ENCODE assay signal across 20 cellular contexts in the genomic region with DNA sequence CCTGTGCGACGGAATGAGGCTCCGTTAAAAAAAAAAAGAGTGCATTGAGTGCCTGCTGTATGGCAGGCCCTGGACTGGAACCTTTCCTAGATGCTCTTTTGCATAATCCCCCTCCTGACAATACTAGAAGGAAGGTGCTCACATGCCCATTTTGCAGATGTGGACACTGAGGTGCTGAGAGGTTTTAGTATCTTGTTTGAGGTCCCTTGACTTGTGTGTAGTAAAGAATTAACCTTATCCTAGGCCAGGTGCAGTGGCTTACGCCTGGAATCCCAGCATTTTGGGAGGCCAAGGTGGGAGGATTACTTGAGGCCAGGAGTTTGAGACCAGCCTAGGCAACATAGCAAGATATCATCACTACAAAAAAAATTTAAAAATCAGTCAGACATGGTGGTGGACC. TPM values are rescaled to one million over a fixed set of nuclear protein-coding genes. Genes with fewer than 3 reads are reported as not detected.
DNase-seq lines count a peak whose midpoint lies in the region; ATAC-seq, FAIRE-seq and TF ChIP-seq lines count a peak whose summit lies in the region.
"Had no signal": no experiment of that assay in that cellular context is flagged by ENCODE, and none has a peak within 500 bp of the region (broad histone marks: within the 10 kb centered on the region; RNA-seq: fewer than 3 reads in every experiment).

No MANE protein-coding gene starts in this region.

- TF ChIP-seq RAD21 in HepG2 (CRISPR knock-in tag; IDR thresholded peaks at IDR 0.05) (no peak), K562 (CRISPR knock-in tag; conservative IDR thresholded peaks at IDR 0.05 in 1 of 2, IDR thresholded peaks at IDR 0.05 in 1 of 2) (no peak)

- no peak overlapping the region for H3K23ac ChIP-seq in neuronal stem cell (ENCODE audit: low read depth, low read length, poor library complexity)

- H3K4me2 ChIP-seq in HepG2 (ENCODE audit: low read depth, low read length) (no peak overlapping the region), K562 (ENCODE audit: insufficient read depth, low read length) (no peak overlapping the region), neuronal stem cell (ENCODE audit: insufficient read depth, low read length, poor library complexity, severe bottlenecking) (no peak overlapping the region)
- H3K4me2 ChIP-seq: GM23338 had no signal

- no peak overlapping the region for H4K91ac ChIP-seq in neuronal stem cell (ENCODE audit: low read depth, low read length, poor library complexity)

- peaks cover 2% of the 10 kb centered on the region for H3K9me1 ChIP-seq in K562 (ENCODE audit: control insufficient read depth, insufficient read depth, low read length)

- no peak overlapping the region for H2BK5ac ChIP-seq in neuronal stem cell (ENCODE audit: low read length)

- no peaks in the 10 kb centered on the region for H3K79me1 ChIP-seq in neuronal stem cell (ENCODE audit: low read depth, low read length)

- no peak overlapping the region for H2BK12ac ChIP-seq in neuronal stem cell (ENCODE audit: low read length)

- no peaks in the 10 kb centered on the region for H3K4me1 ChIP-seq in HepG2 (ENCODE audit: insufficient read depth, low read length)
- no peaks in the 10 kb centered on the region for H3K4me1 ChIP-seq in right lobe of liver
- H3K4me1 ChIP-seq in K562 (replicated peaks in 1 of 2; ENCODE audit: control insufficient read depth in 2 of 2, insufficient read depth in 2 of 2, low read length in 2 of 2) = peaks cover 4 to 25% of the 10 kb centered on the region in 2 experiments; a peak in 4 of 5 replicates
- peaks cover 0 to 1% of the 10 kb centered on the region in 2 donors for H3K4me1 ChIP-seq in neuronal stem cell (ENCODE audit: control insufficient read depth in 2 of 2, insufficient read depth in 1 of 2, low read depth in 1 of 2, low read length in 2 of 2)
- H3K4me1 ChIP-seq in BE2C = no peaks in the 10 kb centered on the region

- H3K79me2 ChIP-seq in HepG2 (ENCODE audit: insufficient read depth, low read length) (no peaks in the 10 kb centered on the region), K562 (ENCODE audit: control insufficient read depth, insufficient read depth, low read length) (no peaks in the 10 kb centered on the region)

- no peaks in the 10 kb centered on the region for H3K36me3 ChIP-seq in HepG2 (replicated peaks in 1 of 2; ENCODE audit: control insufficient read depth in 1 of 2, insufficient read depth in 2 of 2, low read length in 2 of 2)
- H3K36me3 ChIP-seq in right lobe of liver = no peaks in the 10 kb centered on the region
- H3K36me3 ChIP-seq in K562 (ENCODE audit: control insufficient read depth, insufficient read depth, low read length) = no peaks in the 10 kb centered on the region
- no peaks in the 10 kb centered on the region for H3K36me3 ChIP-seq in neuronal stem cell (replicated peaks in 1 of 2; ENCODE audit: control insufficient read depth in 2 of 2, insufficient read depth in 2 of 2, low read length in 2 of 2)
- no peaks in the 10 kb centered on the region for H3K36me3 ChIP-seq in BE2C

- no peak for TF ChIP-seq EP300 in HepG2 (IDR thresholded peaks at IDR 0.05; ENCODE audit: low read depth in 2 of 2, low read length in 2 of 2)
- no peak for TF ChIP-seq EP300 in HepG2 (CRISPR knock-in tag; IDR thresholded peaks at IDR 0.05; ENCODE audit: borderline replicate concordance)
- no peak for TF ChIP-seq EP300 in K562 (IDR thresholded peaks at IDR 0.05; ENCODE audit: low read length)

- FAIRE-seq in HepG2 (lab: Jason Lieb, UNC) = no peak
- FAIRE-seq in K562 (lab: Jason Lieb, UNC) = no peak
- FAIRE-seq: A204.1, GM12891, GM19239 had no signal

- in situ Hi-C loops in HepG2 (cut with HindIII; ENCODE audit: extremely low pct_ligation_motif_present, low pct_unique_long_range_greater_than_20kb) (no loop called here), K562 (cut with MboI) (no loop called here)

- peak overlapping the region; percentile 19 for H3K18ac ChIP-seq in neuronal stem cell (ENCODE audit: low read length)

- ATAC-seq in HepG2 (no peak), right lobe of liver (no peak), K562 (no peak), GM18868 (IDR thresholded peaks at IDR 0.05; ENCODE audit: unreplicated experiment) (no peak)

- peaks cover 0 to 2% of the 10 kb centered on the region in 2 experiments; a peak in 1 of 5 replicates for H3K27me3 ChIP-seq in HepG2 (ENCODE audit: control insufficient read depth in 1 of 2, insufficient read depth in 2 of 2, low read length in 2 of 2)
- no peaks in the 10 kb centered on the region for H3K27me3 ChIP-seq in right lobe of liver
- H3K27me3 ChIP-seq in K562 (ENCODE audit: control insufficient read depth in 2 of 2, insufficient read depth in 2 of 2, low read length in 2 of 2) = peaks cover 11 to 22% of the 10 kb centered on the region in 2 experiments; a peak in 4 of 5 replicates
- H3K27me3 ChIP-seq in neuronal stem cell (ENCODE audit: control insufficient read depth in 3 of 3, insufficient read depth in 3 of 3, low read depth in 1 of 3, low read length in 3 of 3) = no peaks in the 10 kb centered on the region
- no peaks in the 10 kb centered on the region for H3K27me3 ChIP-seq in BE2C

- intact Hi-C loops in HepG2 (cut with micrococcal nuclease; ENCODE audit: unreplicated experiment) = no loop called here
- intact Hi-C loops in right lobe of liver (cut with DNase I) = no loop called here
- intact Hi-C loops in K562 (cut with micrococcal nuclease) = no loop called here

- H3K4ac ChIP-seq in neuronal stem cell (ENCODE audit: low read length) = no peak overlapping the region

- no peak overlapping the region for H3K14ac ChIP-seq in neuronal stem cell (ENCODE audit: low read length)

- no peaks in the 10 kb centered on the region for H3K9me3 ChIP-seq in HepG2 (ENCODE audit: low read length)
- no peaks in the 10 kb centered on the region for H3K9me3 ChIP-seq in right lobe of liver
- H3K9me3 ChIP-seq in K562 (replicated peaks; ENCODE audit: control insufficient read depth, insufficient read depth, low read depth, low read length) = no peaks in the 10 kb centered on the region
- no peaks in the 10 kb centered on the region for H3K9me3 ChIP-seq in neuronal stem cell (replicated peaks in 1 of 2; ENCODE audit: control insufficient read depth in 2 of 2, insufficient read depth in 1 of 2, low read depth in 1 of 2, low read length in 2 of 2)
- no peaks in the 10 kb centered on the region for H3K9me3 ChIP-seq in BE2C

- H3K27ac ChIP-seq in HepG2 (ENCODE audit: extremely low read length, insufficient read depth, low read length) = no peak overlapping the region
- H3K27ac ChIP-seq in right lobe of liver = no peak overlapping the region
- H3K27ac ChIP-seq in K562 (ENCODE audit: extremely low read depth, low read depth, low read length) = no peak overlapping the region
- no peak overlapping the region for H3K27ac ChIP-seq in neuronal stem cell (replicated peaks; ENCODE audit: low read length)
- H3K27ac ChIP-seq: 22Rv1 had no signal

- no peak for TF ChIP-seq POLR2A in HepG2 (IDR thresholded peaks at IDR 0.05; ENCODE audit: insufficient read depth in 1 of 2, low read depth in 2 of 2, low read length in 2 of 2)
- no peak for TF ChIP-seq POLR2A in right lobe of liver (IDR thresholded peaks at IDR 0.05)
- no peak for TF ChIP-seq POLR2A in K562 (conservative IDR thresholded peaks at IDR 0.05)

- no peak for DNase-seq in HepG2 (ENCODE audit: low spot score)
- no peak for DNase-seq in right lobe of liver
- no peak for DNase-seq in K562 (ENCODE audit: extremely low read depth in 1 of 4, low spot score in 3 of 4)
- no peak for DNase-seq in neuronal stem cell (ENCODE audit: low spot score)
- DNase-seq in SHP77 (lab: John Stamatoyannopoulos, UW) = no peak
- DNase-seq in BE2C = no peak
- DNase-seq in stimulated activated CD4-positive, alpha-beta T cell treated with anti-CD3 and anti-CD28 coated beads, Interleukin-4, amount 100 ng/mL, for 24 hours = no peak
- DNase-seq: AML-193; C1 segment of cervical spinal cord; CD4-positive, alpha-beta memory T cell; COR-L47; DMS79 treated with DMSO at 0.1 percent for 48 hours; GF-D8 had no signal

- no peak overlapping the region for H4K8ac ChIP-seq in neuronal stem cell (ENCODE audit: low read depth, low read length)

- CTCF ChIA-PET in HepG2 (lab: Yijun Ruan, JAX; ENCODE audit: low intra/inter-chr PET ratio, low total read pairs) = no interaction called here
- CTCF ChIA-PET in K562 (lab: Yijun Ruan, JAX; ENCODE audit: low intra/inter-chr PET ratio) = no interaction called here

- H4K20me1 ChIP-seq in HepG2 (ENCODE audit: insufficient read depth, low read length) = no peaks in the 10 kb centered on the region
- H4K20me1 ChIP-seq in K562 (replicated peaks; ENCODE audit: control insufficient read depth, insufficient read depth, low read length) = 0 out of 2 replicates have a peak, but pooled peaks cover 5% of the 10 kb centered on the region

- H2AK5ac ChIP-seq in neuronal stem cell (ENCODE audit: low read depth, low read length) = no peak overlapping the region

- BruUV-seq in HepG2 (replicated peaks; lab: Mats Ljungman, UMichigan) (no TSS peak), K562 (replicated peaks; lab: Mats Ljungman, UMichigan) (no TSS peak)

- H3K4me3 ChIP-seq in HepG2 (replicated peaks in 1 of 3; ENCODE audit: insufficient read depth in 1 of 3, low read depth in 2 of 3, low read length in 3 of 3) (no peak overlapping the region), right lobe of liver (no peak overlapping the region), K562 (no peak overlapping the region), neuronal stem cell (ENCODE audit: low read length in 2 of 2) (no peak overlapping the region), BE2C (ENCODE audit: low read depth, low read length) (no peak overlapping the region)
- H3K4me3 ChIP-seq: GM23338 had no signal

- H2BK15ac ChIP-seq in neuronal stem cell (ENCODE audit: low read length) = no peak overlapping the region

- WGBS in HepG2 (ENCODE audit: low lambda C conversion rate) = 67% methylated on average over 4 of the region's 4 CpGs
- WGBS in right lobe of liver (ENCODE audit: insufficient coverage, low coverage, low lambda C conversion rate, missing lambda C conversion rate) = 93% methylated on average over 4 of the region's 4 CpGs
- WGBS in K562 (ENCODE audit: insufficient coverage, low coverage, missing lambda C conversion rate) = 38% methylated on average over 4 of the region's 4 CpGs
- no CpG with 5 or more reads among the region's 4 CpGs for WGBS in neuronal stem cell (ENCODE audit: extremely low coverage in 2 of 2, insufficient read length in 2 of 2, insufficient replicate concordance in 1 of 2), 2 donors

- no peak for TF ChIP-seq CTCF in HepG2 (CRISPR knock-in tag; IDR thresholded peaks at IDR 0.05)
- no peak for TF ChIP-seq CTCF in right lobe of liver (IDR thresholded peaks at IDR 0.05)
- TF ChIP-seq CTCF in K562 (IDR thresholded peaks at IDR 0.05 in 2 of 3, conservative IDR thresholded peaks at IDR 0.05 in 1 of 3; ENCODE audit: insufficient read depth in 2 of 3, low read depth in 1 of 3, low read length in 3 of 3) = no peak
- TF ChIP-seq CTCF in BE2C (IDR thresholded peaks at IDR 0.05; ENCODE audit: low read depth, low read length) = no peak

- H3K9ac ChIP-seq in HepG2 (ENCODE audit: insufficient read depth, low read depth, low read length) (no peak overlapping the region), K562 (ENCODE audit: insufficient read depth in 1 of 2, low read depth in 2 of 2, low read length in 2 of 2) (no peak overlapping the region), neuronal stem cell (ENCODE audit: low read depth, low read length, poor library complexity) (no peak overlapping the region)

- H2AFZ ChIP-seq in HepG2 (ENCODE audit: low read length) (no peak overlapping the region), K562 (ENCODE audit: low read depth, low read length) (no peak overlapping the region), neuronal stem cell (ENCODE audit: low read length) (no peak overlapping the region)

- H2BK120ac ChIP-seq in neuronal stem cell (ENCODE audit: low read depth, low read length) = no peak overlapping the region

- POLR2A ChIA-PET in HepG2 (lab: Yijun Ruan, JAX) (no interaction called here), K562 (lab: Yijun Ruan, JAX) (interaction anchor here (0.6 kb wide), 1 partner anchor 189 kb away, joined by 3 read pairs; no protein-coding TSS in a partner anchor)

RNA-seq across cellular contexts. Expression of a gene that starts 46.6 kb away (rescaled TPM):
- total RNA-seq in HepG2 (2016; rRNA removed; fragmentation: Illumina TruSeq; extraction: Trizol) (not detected in 2 replicates), right lobe of liver (not detected), K562 (2014; rRNA removed) (not detected in 2 replicates), K562 (2014; rRNA removed; fragmentation: Illumina TruSeq; extraction: Trizol) (not detected in 2 replicates), K562 (2015; rRNA removed; fragmentation: Illumina TruSeq; extraction: Trizol) (not detected in 2 replicates), K562 (2021) (0.07 TPM in 1 of 2 replicates, not detected in the other)
- not detected in 2 replicates for total RNA-seq in HepG2 (2016; cell fraction: cytosol; rRNA removed; fragmentation: Illumina TruSeq; extraction: Trizol; ENCODE audit: low read depth)
- not detected in 2 replicates for total RNA-seq in HepG2 (2016; cell fraction: insoluble cytoplasmic fraction; rRNA removed; fragmentation: Illumina TruSeq; extraction: Trizol)
- total RNA-seq in HepG2 (2016; cell fraction: membrane; rRNA removed; fragmentation: Illumina TruSeq; extraction: Trizol) = not detected in 2 replicates
- not detected in 2 replicates for total RNA-seq in HepG2 (2016; cell fraction: nucleus; rRNA removed; fragmentation: Illumina TruSeq; extraction: Trizol)
- polyA plus RNA-seq in HepG2 (2011; rRNA removed) (not detected in 2 replicates), K562 (2011; rRNA removed) (not detected in 2 replicates), K562 (2014; fragmentation: Illumina TruSeq; extraction: Trizol) (not detected in 2 replicates), K562 (2014; fragmentation: Nextera tagmentation; extraction: Ambion mirVana) (not detected), K562 (2014; rRNA removed) (not detected in 2 replicates)
- polyA plus RNA-seq in HepG2 (2011; cell fraction: cytosol; rRNA removed) = not detected in 2 replicates
- not detected in 2 replicates for polyA plus RNA-seq in HepG2 (2011; cell fraction: nucleus; rRNA removed)
- not detected in 2 replicates for polyA plus RNA-seq in HepG2 (2012)
- not detected in 2 replicates for polyA plus RNA-seq in HepG2 (2016; cell fraction: cytosol; fragmentation: Illumina TruSeq; extraction: Trizol; ENCODE audit: low read depth)
- polyA plus RNA-seq in HepG2 (2016; cell fraction: insoluble cytoplasmic fraction; fragmentation: Illumina TruSeq; extraction: Trizol; ENCODE audit: low read depth) = not detected in 2 replicates
- not detected in 2 replicates for polyA plus RNA-seq in HepG2 (2016; cell fraction: membrane; fragmentation: Illumina TruSeq; extraction: Trizol; ENCODE audit: low read depth)
- not detected in 2 replicates for polyA plus RNA-seq in HepG2 (2016; cell fraction: nucleus; fragmentation: Illumina TruSeq; extraction: Trizol; ENCODE audit: insufficient read depth, low read depth)
- polyA minus RNA-seq in HepG2 (2011; rRNA and poly(A)+ RNA removed; ENCODE audit: low replicate concordance) = not detected in 2 replicates
- polyA minus RNA-seq in HepG2 (2011; cell fraction: cytosol; rRNA and poly(A)+ RNA removed) = not detected in 2 replicates
- not detected in 2 replicates for polyA minus RNA-seq in HepG2 (2011; cell fraction: nucleus; rRNA and poly(A)+ RNA removed)
- not detected in 2 replicates for total RNA-seq in K562 (2011; cell fraction: chromatin; rRNA removed; ENCODE audit: low replicate concordance)
- total RNA-seq in K562 (2011; cell fraction: nucleolus; rRNA removed) = not detected in 2 replicates
- total RNA-seq in K562 (2011; cell fraction: nucleoplasm; rRNA removed) = not detected in 2 replicates
- 0.01 TPM in 1 of 2 replicates, not detected in the other for polyA plus RNA-seq in K562 (2011; cell fraction: cytosol; rRNA removed)
- polyA plus RNA-seq in K562 (2011; cell fraction: nucleus; rRNA removed) = not detected in 2 replicates
- 0.03 and 0.15 TPM in 2 replicates for polyA plus RNA-seq in K562 (2012)
- polyA minus RNA-seq in K562 (2011; rRNA and poly(A)+ RNA removed) = not detected in 2 replicates
- polyA minus RNA-seq in K562 (2011; cell fraction: cytosol; rRNA and poly(A)+ RNA removed) = not detected in 2 replicates
- not detected in 2 replicates for polyA minus RNA-seq in K562 (2011; cell fraction: nucleus; rRNA and poly(A)+ RNA removed)
- 6.8 TPM for polyA plus RNA-seq in neuronal stem cell (2013, experiment 1 of 2)
- 7.0 TPM for polyA plus RNA-seq in neuronal stem cell (2013, experiment 2 of 2)
- 55.8 TPM for polyA plus RNA-seq in BE2C (2012; ENCODE audit: insufficient read depth, insufficient read length, low read depth)
- total RNA-seq: Calu3; CD4-positive, alpha-beta memory T cell had no signal
- polyA plus RNA-seq: CD4-positive, alpha-beta memory T cell had no signal

RNA-seq across cellular contexts. Expression of a gene that starts 55.1 kb away (rescaled TPM):
- 10.5 and 21.3 TPM in 2 replicates for total RNA-seq in HepG2 (2016; rRNA removed; fragmentation: Illumina TruSeq; extraction: Trizol)
- total RNA-seq in HepG2 (2016; cell fraction: cytosol; rRNA removed; fragmentation: Illumina TruSeq; extraction: Trizol; ENCODE audit: low read depth) = 3.5 and 3.8 TPM in 2 replicates
- total RNA-seq in HepG2 (2016; cell fraction: insoluble cytoplasmic fraction; rRNA removed; fragmentation: Illumina TruSeq; extraction: Trizol) = 9.6 and 18.3 TPM in 2 replicates
- 6.8 and 6.9 TPM in 2 replicates for total RNA-seq in HepG2 (2016; cell fraction: membrane; rRNA removed; fragmentation: Illumina TruSeq; extraction: Trizol)
- 22.4 and 25.4 TPM in 2 replicates for total RNA-seq in HepG2 (2016; cell fraction: nucleus; rRNA removed; fragmentation: Illumina TruSeq; extraction: Trizol)
- polyA plus RNA-seq in HepG2 (2011; rRNA removed) = 8.6 and 9.5 TPM in 2 replicates
- 8.9 and 9.3 TPM in 2 replicates for polyA plus RNA-seq in HepG2 (2011; cell fraction: cytosol; rRNA removed)
- 26.9 and 30.9 TPM in 2 replicates for polyA plus RNA-seq in HepG2 (2011; cell fraction: nucleus; rRNA removed)
- 13.4 and 13.9 TPM in 2 replicates for polyA plus RNA-seq in HepG2 (2012)
- polyA plus RNA-seq in HepG2 (2016; cell fraction: cytosol; fragmentation: Illumina TruSeq; extraction: Trizol; ENCODE audit: low read depth) = 0.68 and 0.73 TPM in 2 replicates
- polyA plus RNA-seq in HepG2 (2016; cell fraction: insoluble cytoplasmic fraction; fragmentation: Illumina TruSeq; extraction: Trizol; ENCODE audit: low read depth) = 12.7 and 17.5 TPM in 2 replicates
- 1.4 and 1.6 TPM in 2 replicates for polyA plus RNA-seq in HepG2 (2016; cell fraction: membrane; fragmentation: Illumina TruSeq; extraction: Trizol; ENCODE audit: low read depth)
- 26.9 and 27.3 TPM in 2 replicates for polyA plus RNA-seq in HepG2 (2016; cell fraction: nucleus; fragmentation: Illumina TruSeq; extraction: Trizol; ENCODE audit: insufficient read depth, low read depth)
- polyA minus RNA-seq in HepG2 (2011; rRNA and poly(A)+ RNA removed; ENCODE audit: low replicate concordance) = 41.8 and 47.7 TPM in 2 replicates
- 25.9 and 27.0 TPM in 2 replicates for polyA minus RNA-seq in HepG2 (2011; cell fraction: cytosol; rRNA and poly(A)+ RNA removed)
- 44.8 and 46.1 TPM in 2 replicates for polyA minus RNA-seq in HepG2 (2011; cell fraction: nucleus; rRNA and poly(A)+ RNA removed)
- total RNA-seq in right lobe of liver = 10 to 100 TPM; 16.1 to 20.5 (median 18.6) TPM
- 155 and 182 TPM in 2 replicates for total RNA-seq in K562 (2011; cell fraction: chromatin; rRNA removed; ENCODE audit: low replicate concordance)
- 95.1 and 104 TPM in 2 replicates for total RNA-seq in K562 (2011; cell fraction: nucleolus; rRNA removed)
- 88.9 and 95.6 TPM in 2 replicates for total RNA-seq in K562 (2011; cell fraction: nucleoplasm; rRNA removed)
- total RNA-seq in K562 (2014; rRNA removed) = 14.9 and 17.4 TPM in 2 replicates
- 5.8 and 6.6 TPM in 2 replicates for total RNA-seq in K562 (2014; rRNA removed; fragmentation: Illumina TruSeq; extraction: Trizol)
- 8.4 and 9.7 TPM in 2 replicates for total RNA-seq in K562 (2015; rRNA removed; fragmentation: Illumina TruSeq; extraction: Trizol)
- total RNA-seq in K562 (2021) = 44.2 and 47.2 TPM in 2 replicates
- 9.7 and 12.2 TPM in 2 replicates for polyA plus RNA-seq in K562 (2011; rRNA removed)
- polyA plus RNA-seq in K562 (2011; cell fraction: cytosol; rRNA removed) = 12.8 and 18.1 TPM in 2 replicates
- 38.5 and 65.8 TPM in 2 replicates for polyA plus RNA-seq in K562 (2011; cell fraction: nucleus; rRNA removed)
- polyA plus RNA-seq in K562 (2012) = 25.6 and 27.6 TPM in 2 replicates
- polyA plus RNA-seq in K562 (2014; fragmentation: Illumina TruSeq; extraction: Trizol) = 29.1 and 29.7 TPM in 2 replicates
- 1 to 10 TPM; 1.3 to 1.5 TPM for polyA plus RNA-seq in K562 (2014; fragmentation: Nextera tagmentation; extraction: Ambion mirVana)
- 19.4 and 19.5 TPM in 2 replicates for polyA plus RNA-seq in K562 (2014; rRNA removed)
- 31.1 and 34.7 TPM in 2 replicates for polyA minus RNA-seq in K562 (2011; rRNA and poly(A)+ RNA removed)
- polyA minus RNA-seq in K562 (2011; cell fraction: cytosol; rRNA and poly(A)+ RNA removed) = 35.7 and 44.2 TPM in 2 replicates
- polyA minus RNA-seq in K562 (2011; cell fraction: nucleus; rRNA and poly(A)+ RNA removed) = 48.2 and 50.0 TPM in 2 replicates
- polyA plus RNA-seq in neuronal stem cell (2013, experiment 1 of 2) = 11.5 TPM
- 11.9 TPM for polyA plus RNA-seq in neuronal stem cell (2013, experiment 2 of 2)
- polyA plus RNA-seq in BE2C (2012; ENCODE audit: insufficient read depth, insufficient read length, low read depth) = 42.7 TPM
